Comparison of ENCODE assay signal across 1 cellular context in the genomic region with DNA sequence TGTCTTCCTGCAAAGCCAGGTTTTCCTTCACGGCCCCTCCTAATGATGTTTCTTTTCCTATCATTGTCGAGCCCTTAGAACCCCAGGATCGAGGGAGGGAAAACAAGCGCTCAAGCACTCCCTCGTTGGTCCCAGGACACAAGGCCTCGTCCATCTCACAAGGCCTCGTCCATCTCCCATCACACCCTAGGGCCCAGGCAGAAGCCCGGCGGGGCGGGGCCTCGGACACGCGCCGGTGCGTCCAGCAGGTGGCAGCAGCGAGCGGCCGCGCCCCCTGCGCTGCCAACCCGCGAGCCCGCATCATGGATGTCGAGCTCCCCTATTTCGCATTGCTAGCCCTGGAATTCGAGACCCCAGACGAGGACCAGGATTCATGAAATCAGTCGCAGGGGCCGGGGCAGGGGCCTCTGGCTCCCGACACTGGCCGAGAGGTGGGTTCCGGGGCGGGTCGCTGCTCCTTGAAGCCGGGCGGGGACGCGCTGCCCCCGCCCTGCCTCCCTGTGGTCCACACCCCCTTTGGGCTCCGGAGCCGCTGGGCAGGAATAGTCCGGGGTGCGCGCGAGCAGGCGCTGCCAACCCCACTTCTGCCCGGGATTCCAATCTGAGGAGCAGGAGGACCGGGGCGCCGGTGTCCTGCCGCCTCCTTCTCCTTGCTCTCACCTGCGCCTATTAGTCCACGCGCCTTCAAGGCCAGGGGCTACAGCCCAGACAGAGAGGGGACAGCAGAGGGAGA.
TF ChIP-seq lines count a peak whose summit lies in the region.

ABLIM3 (plus strand) TSS at position 270 of the 733 bp plus-strand sequence. CDS start 603 bp downstream, outside the sequence.

TF ChIP-seq in IMR-90, 13 proteins besides CTCF, POLR2A, EP300 and RAD21 (continued from another document):
- TF ChIP-seq CEBPB (IDR thresholded peaks at IDR 0.05; ENCODE audit: low read depth, low read length): no peak
- peak; percentile 60 for TF ChIP-seq RCOR1 (IDR thresholded peaks at IDR 0.05; ENCODE audit: insufficient replicate concordance, low read length)
- TF ChIP-seq BHLHE40 (IDR thresholded peaks at IDR 0.05; ENCODE audit: low read depth, low read length): peak; percentile 15; the same call in 1 of the 2 replicates
- 0 out of 2 replicates have a peak, but pooled peaks have one; percentile 13 for TF ChIP-seq USF2 (IDR thresholded peaks at IDR 0.05; ENCODE audit: low read depth, low read length)
- TF ChIP-seq RFX5 (IDR thresholded peaks at IDR 0.05; ENCODE audit: low read depth, low read length): no peak
- TF ChIP-seq MAFK (IDR thresholded peaks at IDR 0.05; ENCODE audit: low read depth, low read length): no peak
- no peak for TF ChIP-seq NFE2L2 (IDR thresholded peaks at IDR 0.05; ENCODE audit: low read depth, low read length)
